In genomic region chr15:92932946-92933649, GRCh38 we compare ENCODE assay signal across 20 cellular contexts. TPM values are rescaled to one million over a fixed set of nuclear protein-coding genes. Genes with fewer than 3 reads are reported as not detected.
DNase-seq lines count a peak whose midpoint lies in the region; ATAC-seq and TF ChIP-seq lines count a peak whose summit lies in the region.
"Had no signal": no experiment of that assay in that cellular context is flagged by ENCODE, and none has a peak within 500 bp of the region (broad histone marks: within the 10 kb centered on the region; RNA-seq: fewer than 3 reads in every experiment).

No MANE protein-coding gene starts in this region.

- no peak overlapping the region for H3K4me2 ChIP-seq in osteoblast (ENCODE audit: insufficient read depth, low read length)
- H3K4me2 ChIP-seq: neural progenitor cell had no signal

- H3K4me1 ChIP-seq in osteoblast (ENCODE audit: insufficient read depth, low read length), result peaks cover 33% of the 10 kb centered on the region

- H2AFZ ChIP-seq in osteoblast (ENCODE audit: low read length), result no peak overlapping the region
- H2AFZ ChIP-seq: neural progenitor cell had no signal

- DNase-seq in activated CD4-positive, alpha-beta T cell treated with anti-CD3 and anti-CD28 coated beads, Interleukin-2, amount 10 ng/mL, durations not matched to agents 24 days and 14 days, result no peak
- no peak for DNase-seq in activated CD4-positive, alpha-beta T cell treated with anti-CD3 and anti-CD28 coated beads for 36 hours
- DNase-seq in WTC11 (ENCODE audit: low spot score) (no peak), osteoblast (ENCODE audit: insufficient read length, low spot score, missing footprints) (no peak), NCI-H1436 treated with DMSO at 0.1 percent for 48 hours (lab: John Stamatoyannopoulos, UW) (no peak), SIG-M5 treated with dmso at 0.1 percent for 504 hours (lab: John Stamatoyannopoulos, UW; ENCODE audit: unreplicated experiment) (no peak), posterior vena cava (ENCODE audit: low spot score) (no peak)
- no peak for DNase-seq in effector memory CD8-positive, alpha-beta T cell
- DNase-seq: 8988T; activated CD8-positive, alpha-beta memory T cell treated with anti-CD3 and anti-CD28 coated beads, Interleukin-2, amount 10 ng/mL, durations not matched to agents 7 days and 5 days; activated effector memory CD4-positive, alpha-beta T cell treated with anti-CD3 and anti-CD28 coated beads, Interleukin-2, amount 50 U/mL, for 16 hours; amniotic stem cell; caudate nucleus; EL; IMR-90; left cardiac atrium; NCI-H1105 treated with DMSO at 0.1 percent for 48 hours; NCI-H69 had no signal

- no peaks in the 10 kb centered on the region for H3K9me3 ChIP-seq in osteoblast (ENCODE audit: low read depth, low read length)

- H4K20me1 ChIP-seq in osteoblast (ENCODE audit: insufficient read depth, low read length), result peaks cover 18% of the 10 kb centered on the region

- ATAC-seq in activated CD4-positive, alpha-beta T cell treated with anti-CD3 and anti-CD28 coated beads for 36 hours, result no peak
- ATAC-seq in WTC11, result no peak
- ATAC-seq in effector memory CD8-positive, alpha-beta T cell (replicated peaks), result no peak
- ATAC-seq: activated CD8-positive, alpha-beta memory T cell treated with anti-CD3 and anti-CD28 coated beads, Interleukin-2, amount 10 ng/mL, durations not matched to agents 7 days and 5 days; left cardiac atrium had no signal

- peaks cover 47% of the 10 kb centered on the region for H3K4me1 Mint-ChIP-seq in activated CD4-positive, alpha-beta T cell treated with anti-CD3 and anti-CD28 coated beads, Interleukin-2, amount 10 ng/mL, durations not matched to agents 24 days and 14 days
- peaks cover 46% of the 10 kb centered on the region for H3K4me1 Mint-ChIP-seq in activated CD4-positive, alpha-beta T cell treated with anti-CD3 and anti-CD28 coated beads for 36 hours
- H3K4me1 Mint-ChIP-seq in WTC11, result no peaks in the 10 kb centered on the region
- peaks cover 27 to 40% of the 10 kb centered on the region in 2 donors for H3K4me1 Mint-ChIP-seq in effector memory CD8-positive, alpha-beta T cell (ENCODE audit: low read depth in 2 of 2)

- H3K79me2 ChIP-seq in osteoblast (ENCODE audit: insufficient read depth, low read length), result peaks cover 76% of the 10 kb centered on the region

- H3K27ac Mint-ChIP-seq in activated CD4-positive, alpha-beta T cell treated with anti-CD3 and anti-CD28 coated beads, Interleukin-2, amount 10 ng/mL, durations not matched to agents 24 days and 14 days, result peak overlapping the region; percentile 5
- no peak overlapping the region for H3K27ac Mint-ChIP-seq in activated CD4-positive, alpha-beta T cell treated with anti-CD3 and anti-CD28 coated beads for 36 hours
- 0 out of 2 replicates have a peak overlapping the region, but pooled peaks have one; percentile 2 for H3K27ac Mint-ChIP-seq in WTC11
- H3K27ac Mint-ChIP-seq in effector memory CD8-positive, alpha-beta T cell, result peak overlapping the region; percentile 33 to 67
- H3K27ac Mint-ChIP-seq: activated CD8-positive, alpha-beta memory T cell treated with anti-CD3 and anti-CD28 coated beads, Interleukin-2, amount 10 ng/mL, durations not matched to agents 7 days and 5 days; neural progenitor cell had no signal

- TF ChIP-seq CTCF in WTC11 (IDR thresholded peaks at IDR 0.05) (no peak), osteoblast (IDR thresholded peaks at IDR 0.05; ENCODE audit: extremely low read depth, low read depth, low read length) (no peak)

- H3K9me3 Mint-ChIP-seq in activated CD4-positive, alpha-beta T cell treated with anti-CD3 and anti-CD28 coated beads, Interleukin-2, amount 10 ng/mL, durations not matched to agents 24 days and 14 days, result no peaks in the 10 kb centered on the region
- no peaks in the 10 kb centered on the region for H3K9me3 Mint-ChIP-seq in activated CD4-positive, alpha-beta T cell treated with anti-CD3 and anti-CD28 coated beads for 36 hours (ENCODE audit: low read depth)
- no peaks in the 10 kb centered on the region for H3K9me3 Mint-ChIP-seq in WTC11
- no peaks in the 10 kb centered on the region for H3K9me3 Mint-ChIP-seq in effector memory CD8-positive, alpha-beta T cell
- H3K9me3 Mint-ChIP-seq: neural progenitor cell had no signal

- intact Hi-C loops in activated CD4-positive, alpha-beta T cell treated with anti-CD3 and anti-CD28 coated beads, Interleukin-2, amount 10 ng/mL, durations not matched to agents 24 days and 14 days (cut with micrococcal nuclease), result loop anchor here (10.0 kb wide), 1 partner anchor 52 kb away; no protein-coding TSS in a partner anchor
- intact Hi-C loops in activated CD4-positive, alpha-beta T cell treated with anti-CD3 and anti-CD28 coated beads for 36 hours (cut with DNase I, micrococcal nuclease), result no loop called here
- intact Hi-C loops in posterior vena cava (cut with DNase I), result no loop called here

- peak overlapping the region; percentile 3 for H3K27ac ChIP-seq in osteoblast (ENCODE audit: low read depth, low read length)
- H3K27ac ChIP-seq: HL-60, neural progenitor cell had no signal

- H3K4me3 ChIP-seq in osteoblast (ENCODE audit: insufficient read depth, low read length), result no peak overlapping the region
- H3K4me3 ChIP-seq: neural progenitor cell had no signal

- H3K27me3 Mint-ChIP-seq in activated CD4-positive, alpha-beta T cell treated with anti-CD3 and anti-CD28 coated beads, Interleukin-2, amount 10 ng/mL, durations not matched to agents 24 days and 14 days, result no peaks in the 10 kb centered on the region
- no peaks in the 10 kb centered on the region for H3K27me3 Mint-ChIP-seq in activated CD4-positive, alpha-beta T cell treated with anti-CD3 and anti-CD28 coated beads for 36 hours
- H3K27me3 Mint-ChIP-seq in WTC11 (ENCODE audit: low read depth), result no peaks in the 10 kb centered on the region
- no peaks in the 10 kb centered on the region for H3K27me3 Mint-ChIP-seq in effector memory CD8-positive, alpha-beta T cell
- H3K27me3 Mint-ChIP-seq: activated CD8-positive, alpha-beta memory T cell treated with anti-CD3 and anti-CD28 coated beads, Interleukin-2, amount 10 ng/mL, durations not matched to agents 7 days and 5 days had no signal

- CTCF ChIA-PET in activated CD4-positive, alpha-beta T cell treated with anti-CD3 and anti-CD28 coated beads for 36 hours (lab: Charles Lee), result interaction anchor here (1.2 to 2.1 kb wide), 4 partner anchors 10 to 136 kb away, joined by 3 to 13 read pairs (median 8); no protein-coding TSS in a partner anchor
- CTCF ChIA-PET in WTC11 (lab: Charles Lee), result interaction anchor here (0.7 kb wide), 1 partner anchor 18 kb away, joined by 3 read pairs; no protein-coding TSS in a partner anchor

- POLR2A ChIA-PET in activated CD4-positive, alpha-beta T cell treated with anti-CD3 and anti-CD28 coated beads for 36 hours (lab: Charles Lee), result interaction anchor here (0.6 to 1.0 kb wide), 2 partner anchors 12 to 55 kb away, joined by 5 to 8 read pairs; no protein-coding TSS in a partner anchor
- POLR2A ChIA-PET in WTC11 (lab: Charles Lee), result interaction anchor here (0.6 kb wide), 1 partner anchor 111 kb away, joined by 3 read pairs; no protein-coding TSS in a partner anchor

- peaks cover 91% of the 10 kb centered on the region for H3K36me3 ChIP-seq in osteoblast (ENCODE audit: insufficient read depth, low read length)

- H3K36me3 Mint-ChIP-seq in activated CD4-positive, alpha-beta T cell treated with anti-CD3 and anti-CD28 coated beads, Interleukin-2, amount 10 ng/mL, durations not matched to agents 24 days and 14 days (ENCODE audit: low read depth), result peaks cover 79% of the 10 kb centered on the region
- peaks cover 72% of the 10 kb centered on the region for H3K36me3 Mint-ChIP-seq in activated CD4-positive, alpha-beta T cell treated with anti-CD3 and anti-CD28 coated beads for 36 hours (ENCODE audit: low read depth)
- H3K36me3 Mint-ChIP-seq in WTC11, result peaks cover 84% of the 10 kb centered on the region
- H3K36me3 Mint-ChIP-seq in effector memory CD8-positive, alpha-beta T cell (ENCODE audit: insufficient read depth), result peaks cover 97% of the 10 kb centered on the region

- H3K27me3 ChIP-seq in osteoblast (ENCODE audit: insufficient read depth, low read length), result no peaks in the 10 kb centered on the region
- H3K27me3 ChIP-seq: neural progenitor cell had no signal

- H3K4me3 Mint-ChIP-seq in activated CD4-positive, alpha-beta T cell treated with anti-CD3 and anti-CD28 coated beads, Interleukin-2, amount 10 ng/mL, durations not matched to agents 24 days and 14 days, result no peak overlapping the region
- no peak overlapping the region for H3K4me3 Mint-ChIP-seq in activated CD4-positive, alpha-beta T cell treated with anti-CD3 and anti-CD28 coated beads for 36 hours
- H3K4me3 Mint-ChIP-seq in WTC11, result no peak overlapping the region
- no peak overlapping the region for H3K4me3 Mint-ChIP-seq in effector memory CD8-positive, alpha-beta T cell
- H3K4me3 Mint-ChIP-seq: activated CD8-positive, alpha-beta memory T cell treated with anti-CD3 and anti-CD28 coated beads, Interleukin-2, amount 10 ng/mL, durations not matched to agents 7 days and 5 days; neural progenitor cell had no signal

TF ChIP-seq in WTC11, 78 proteins besides CTCF, POLR2A, EP300 and RAD21 (continues in another document):
- TF ChIP-seq EMX1 (CRISPR knock-in tag; IDR thresholded peaks at IDR 0.05) (no peak), E2F5 (CRISPR knock-in tag; IDR thresholded peaks at IDR 0.05) (no peak), PRRX2 (CRISPR knock-in tag; IDR thresholded peaks at IDR 0.05) (no peak), GRHL2 (CRISPR knock-in tag; IDR thresholded peaks at IDR 0.05; ENCODE audit: insufficient replicate concordance, severe bottlenecking) (no peak)

RNA-seq across cellular contexts. Expression of gene CHD2, which starts 33.0 kb away (rescaled TPM):
- total RNA-seq in activated CD4-positive, alpha-beta T cell treated with anti-CD3 and anti-CD28 coated beads, Interleukin-2, amount 10 ng/mL, durations not matched to agents 24 days and 14 days, result 105 and 111 TPM in 2 replicates
- total RNA-seq in activated CD4-positive, alpha-beta T cell treated with anti-CD3 and anti-CD28 coated beads for 36 hours, result 100 to 1,000 TPM; 118 to 149 TPM
- total RNA-seq in WTC11 (2021) (75.8 to 101 TPM (median 87.6 TPM) in 3 replicates), osteoblast (94.0 and 98.8 TPM in 2 replicates), posterior vena cava (100 to 1,000 TPM in 1 of 2 donors, 10 to 100 TPM in 1; 94.5 to 104 TPM)
